10 cellular contexts compared by ENCODE assay signal in the genomic region with DNA sequence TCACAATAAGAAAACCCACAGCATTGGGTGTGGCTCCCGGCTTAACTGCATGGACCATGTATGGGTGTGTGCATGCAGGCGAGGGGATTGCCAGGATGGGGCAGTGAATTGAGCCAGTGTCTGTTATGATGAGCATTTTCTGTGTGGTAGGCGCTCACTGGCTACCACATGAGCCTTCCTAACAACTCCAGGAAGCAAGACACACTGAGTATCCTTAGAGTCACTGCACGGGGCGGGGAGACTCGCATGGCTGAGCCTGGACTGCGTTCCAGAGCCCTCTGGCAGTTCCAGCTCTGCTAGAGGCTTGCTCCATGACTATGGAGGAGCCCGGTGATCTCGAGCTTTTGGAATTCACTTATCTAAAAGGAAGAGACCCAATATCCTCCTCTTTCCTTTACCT.
A peak's percentile ranks its signal among the peaks of the same experiment; 100 is the strongest.
DNase-seq lines count a peak whose midpoint lies in the region; ATAC-seq lines count a peak whose summit lies in the region.
"Had no signal": no experiment of that assay in that cellular context is flagged by ENCODE, and none has a peak within 500 bp of the region (broad histone marks: within the 10 kb centered on the region; RNA-seq: fewer than 3 reads in every experiment).

No MANE protein-coding gene starts in this region.

- DNase-seq in Right ventricle myocardium inferior (ENCODE audit: missing footprints), result no peak
- no peak for DNase-seq in cardiac septum (ENCODE audit: low spot score)
- peak; percentile 29 for DNase-seq in amniotic stem cell (lab: John Stamatoyannopoulos, UW)
- DNase-seq in right cardiac atrium, result peak in 2 of 3 donors; percentile 34 to 86
- no peak for DNase-seq in medulla oblongata (ENCODE audit: extremely low spot score)
- DNase-seq in NCI-H2171 treated with DMSO at 0.1 percent for 48 hours (lab: John Stamatoyannopoulos, UW), result no peak
- no peak for DNase-seq in NAMALWA (ENCODE audit: low spot score)
- DNase-seq: activated CD4-positive, alpha-beta T cell treated with anti-CD3 and anti-CD28 coated beads for 1 hour; central memory CD4-positive, alpha-beta T cell had no signal

- peak; percentile 32 for ATAC-seq in Right ventricle myocardium inferior
- ATAC-seq in right cardiac atrium, result peak; percentile 53 to 69
- no peak for ATAC-seq in HG03025 (IDR thresholded peaks at IDR 0.05; ENCODE audit: low FRiP score, unreplicated experiment)

- peak overlapping the region; percentile 57 for H3K27ac ChIP-seq in right cardiac atrium (ENCODE audit: low read length)

- H3K9me3 ChIP-seq in right cardiac atrium (ENCODE audit: control insufficient read depth, low read length), result no peaks in the 10 kb centered on the region

- WGBS in right cardiac atrium, result 45% methylated on average over 9 of the region's 9 CpGs

- intact Hi-C loops in Right ventricle myocardium inferior (cut with DNase I), result loop anchor here (2.0 kb wide), 1 partner anchor 32 kb away; no protein-coding TSS in a partner anchor
- intact Hi-C loops in cardiac septum (cut with DNase I), result no loop called here
- intact Hi-C loops in right cardiac atrium (cut with DNase I), result no loop called here

- H3K27me3 ChIP-seq in right cardiac atrium (ENCODE audit: control insufficient read depth, insufficient read depth), result no peaks in the 10 kb centered on the region

- H3K4me1 ChIP-seq in right cardiac atrium (ENCODE audit: control insufficient read depth, insufficient read depth, low read length), result peaks cover 21% of the 10 kb centered on the region

- H3K4me3 ChIP-seq in right cardiac atrium (ENCODE audit: low read length), result no peak overlapping the region

Comparison
In these comparisons a context has a peak if more than half of its experiments do, and no peak if none do; other contexts are left out.
1. DNase-seq: peak in amniotic stem cell (single experiment) and right cardiac atrium (2 of 3); none in Right ventricle myocardium inferior (single experiment), cardiac septum (single experiment), medulla oblongata (single experiment), NCI-H2171 treated with DMSO at 0.1 percent for 48 hours (single experiment) and NAMALWA (single experiment).